35 cellular contexts compared by ENCODE assay signal in genomic region chr4:166886708-166887107, GRCh38.
"Had no signal": no experiment of that assay in that cellular context is flagged by ENCODE, and none has a peak within 500 bp of the region (broad histone marks: within the 10 kb centered on the region; RNA-seq: fewer than 3 reads in every experiment).

No MANE protein-coding gene starts in this region.

- H3K36me3 ChIP-seq: MG63 had no signal

- H3K27ac ChIP-seq: KMS-11 had no signal

- H3K4me2 ChIP-seq: KMS-11 had no signal

- H3K9ac ChIP-seq: KMS-11 had no signal

- H3K9me3 ChIP-seq: MG63 had no signal

- H3K4me3 ChIP-seq: MG63 had no signal

- H3K27me3 ChIP-seq: MG63 had no signal

- DNase-seq: Karpas-422, Kasumi-1, MG63, MM.1S, MV-4-11, NCI-H1048, NCI-H1092, NCI-H1092 treated with DMSO at 0.1 percent for 48 hours, NCI-H1105, NCI-H1105 treated with DMSO at 0.1 percent for 48 hours, NCI-H1417, NCI-H1417 treated with DMSO at 0.1 percent for 48 hours, NCI-H1436, NCI-H1436 treated with DMSO at 0.1 percent for 48 hours, NCI-H146, NCI-H1694, NCI-H1694 treated with DMSO at 0.1 percent for 48 hours, NCI-H187, NCI-H187 treated with DMSO at 0.1 percent for 48 hours, NCI-H1930, NCI-H2029, NCI-H2029 treated with DMSO at 0.1 percent for 48 hours, NCI-H2081, NCI-H2081 treated with DMSO at 0.1 percent for 48 hours, NCI-H2107, NCI-H2171, NCI-H2171 treated with DMSO at 0.1 percent for 48 hours, NCI-H2227 treated with DMSO at 0.1 percent for 48 hours, NCI-H226, NCI-H345, NCI-H446, NCI-H446 treated with DMSO at 0.1 percent for 48 hours, NCI-H510A treated with DMSO at 0.1 percent for 48 hours, NCI-H524 had no signal
